ENCODE assay signal across 1 cellular context in genomic region chr20:62168061-62168460, GRCh38.
TF ChIP-seq lines count a peak whose summit lies in the region.

No MANE protein-coding gene starts in this region.

TF ChIP-seq in K562, 482 proteins besides CTCF, POLR2A, EP300 and RAD21:
- no peak for TF ChIP-seq ZNF165 (CRISPR knock-in tag; IDR thresholded peaks at IDR 0.05; ENCODE audit: borderline replicate concordance)
- no peak for TF ChIP-seq SIRT6 (IDR thresholded peaks at IDR 0.05; ENCODE audit: low read depth, low read length)
- TF ChIP-seq HMG20B (CRISPR knock-in tag; IDR thresholded peaks at IDR 0.05), result no peak
- TF ChIP-seq FOXJ3 (CRISPR knock-in tag; IDR thresholded peaks at IDR 0.05), result no peak
- no peak for TF ChIP-seq ZBTB43 (CRISPR knock-in tag; IDR thresholded peaks at IDR 0.05)
- no peak for TF ChIP-seq RUNX1 (IDR thresholded peaks at IDR 0.05; ENCODE audit: low read depth)
- no peak for TF ChIP-seq ZNF143 (CRISPR knock-in tag; IDR thresholded peaks at IDR 0.05)
- no peak for TF ChIP-seq ETV5 (CRISPR knock-in tag; IDR thresholded peaks at IDR 0.05; ENCODE audit: low read depth)
- TF ChIP-seq SREBF2 (CRISPR knock-in tag; IDR thresholded peaks at IDR 0.05), result no peak
- no peak for TF ChIP-seq ARID4B (CRISPR knock-in tag; IDR thresholded peaks at IDR 0.05)
- TF ChIP-seq ZC3H11A (IDR thresholded peaks at IDR 0.05; ENCODE audit: low read depth, low read length), result no peak
